ENCODE assay signal across 17 cellular contexts in the genomic region with DNA sequence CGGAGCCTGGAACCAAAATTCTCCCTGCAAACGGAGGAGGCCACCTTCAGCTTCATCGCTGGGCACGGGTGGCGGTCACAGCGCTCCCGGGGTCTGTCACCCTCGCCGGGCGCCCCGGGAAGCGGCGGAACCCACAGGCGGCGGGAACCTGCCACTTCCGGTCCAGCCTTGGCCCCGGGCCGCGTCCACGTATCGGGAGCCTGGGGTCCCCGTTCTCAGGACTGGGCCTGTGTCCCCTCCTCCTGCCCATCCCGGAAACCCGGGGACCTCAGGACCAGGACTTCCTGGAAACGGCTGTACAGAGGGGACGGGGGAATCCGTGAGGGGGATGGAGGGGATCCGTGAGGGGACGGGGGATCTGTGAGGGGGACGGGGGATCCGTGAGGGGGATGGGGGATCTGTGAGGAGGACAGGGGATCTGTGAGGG. TPM values are rescaled to one million over a fixed set of nuclear protein-coding genes. Genes with fewer than 3 reads are reported as not detected.
DNase-seq lines count a peak whose midpoint lies in the region; ATAC-seq, FAIRE-seq and TF ChIP-seq lines count a peak whose summit lies in the region.
"Had no signal": no experiment of that assay in that cellular context is flagged by ENCODE, and none has a peak within 500 bp of the region (broad histone marks: within the 10 kb centered on the region; RNA-seq: fewer than 3 reads in every experiment).

No MANE protein-coding gene starts in this region.

- H3K4me3 Mint-ChIP-seq in activated T-helper 2 cell treated with anti-CD3 and anti-CD28 coated beads, Interferon-gamma antibody, Interleukin-2, Interleukin-4, amounts not matched to agents 10 μg/mL and 5 μg/mL and 100 μg/mL, durations not matched to agents 14 hours and 24 hours and 36 hours (ENCODE audit: low read depth): no peak overlapping the region
- H3K4me3 Mint-ChIP-seq: activated CD4-positive, alpha-beta T cell treated with anti-CD3 and anti-CD28 coated beads for 36 hours; CD8-positive, alpha-beta T cell; immature natural killer cell had no signal

- peaks cover 4% of the 10 kb centered on the region for H3K27me3 Mint-ChIP-seq in activated T-helper 2 cell treated with anti-CD3 and anti-CD28 coated beads, Interferon-gamma antibody, Interleukin-2, Interleukin-4, amounts not matched to agents 10 μg/mL and 5 μg/mL and 100 μg/mL, durations not matched to agents 14 hours and 24 hours and 36 hours (ENCODE audit: low read depth)
- H3K27me3 Mint-ChIP-seq: activated CD4-positive, alpha-beta T cell treated with anti-CD3 and anti-CD28 coated beads for 36 hours had no signal

- H3K36me3 Mint-ChIP-seq in activated T-helper 2 cell treated with anti-CD3 and anti-CD28 coated beads, Interferon-gamma antibody, Interleukin-2, Interleukin-4, amounts not matched to agents 10 μg/mL and 5 μg/mL and 100 μg/mL, durations not matched to agents 14 hours and 24 hours and 36 hours (ENCODE audit: low read depth): no peaks in the 10 kb centered on the region
- H3K36me3 Mint-ChIP-seq: CD8-positive, alpha-beta T cell; immature natural killer cell had no signal

- peak; percentile 84 for DNase-seq in GM03348 (ENCODE audit: low spot score)
- DNase-seq in H54 (ENCODE audit: insufficient read length, low spot score): peak; percentile 91
- DNase-seq in sciatic nerve (ENCODE audit: low spot score): peak; percentile 57
- DNase-seq in stimulated activated CD4-positive, alpha-beta T cell treated with anti-CD3 and anti-CD28 coated beads, Interleukin-15, amount 100 ng/mL, for 24 hours: no peak
- DNase-seq in activated T-helper 2 cell treated with anti-CD3 and anti-CD28 coated beads, Interferon-gamma antibody, Interleukin-2, Interleukin-4, amounts not matched to agents 10 μg/mL and 5 μg/mL and 100 μg/mL, durations not matched to agents 14 hours and 24 hours and 36 hours (ENCODE audit: low spot score): no peak
- DNase-seq: activated CD4-positive, alpha-beta T cell treated with anti-CD3 and anti-CD28 coated beads for 36 hours; activated gamma-delta T cell; foreskin melanocyte; immature natural killer cell; NCI-H187; SJCRH30; stimulated activated CD4-positive, alpha-beta T cell treated with anti-CD3 and anti-CD28 coated beads, Interleukin-4, amount 100 ng/mL, for 4 hours; T1000 had no signal

- no peak for FAIRE-seq in H54 (lab: Jason Lieb, UNC)
- FAIRE-seq: GM12878 had no signal

- H3K27ac ChIP-seq in gastroesophageal sphincter: no peak overlapping the region
- H3K27ac ChIP-seq: SJCRH30 had no signal

- TF ChIP-seq EP300 in gastroesophageal sphincter (IDR thresholded peaks at IDR 0.05): no peak

- peak; percentile 7 for ATAC-seq in gastroesophageal sphincter
- ATAC-seq in sciatic nerve: no peak
- ATAC-seq in HG03159 (IDR thresholded peaks at IDR 0.05; ENCODE audit: unreplicated experiment): no peak
- ATAC-seq: activated CD4-positive, alpha-beta T cell treated with anti-CD3 and anti-CD28 coated beads for 36 hours; CD8-positive, alpha-beta T cell; GM12878 had no signal

- no peak overlapping the region for H3K4me3 ChIP-seq in gastroesophageal sphincter
- H3K4me3 ChIP-seq: GM12878, SJCRH30 had no signal

- H3K9me3 Mint-ChIP-seq in activated T-helper 2 cell treated with anti-CD3 and anti-CD28 coated beads, Interferon-gamma antibody, Interleukin-2, Interleukin-4, amounts not matched to agents 10 μg/mL and 5 μg/mL and 100 μg/mL, durations not matched to agents 14 hours and 24 hours and 36 hours: no peaks in the 10 kb centered on the region
- H3K9me3 Mint-ChIP-seq: CD8-positive, alpha-beta T cell; immature natural killer cell had no signal

- peaks cover 0 to 6% (median 0%) of the 10 kb centered on the region in 3 donors for H3K4me1 ChIP-seq in gastroesophageal sphincter

- peaks cover 0 to 38% of the 10 kb centered on the region in 2 donors for H3K36me3 ChIP-seq in gastroesophageal sphincter

- no peak overlapping the region for H3K27ac Mint-ChIP-seq in activated T-helper 2 cell treated with anti-CD3 and anti-CD28 coated beads, Interferon-gamma antibody, Interleukin-2, Interleukin-4, amounts not matched to agents 10 μg/mL and 5 μg/mL and 100 μg/mL, durations not matched to agents 14 hours and 24 hours and 36 hours
- H3K27ac Mint-ChIP-seq: activated CD4-positive, alpha-beta T cell treated with anti-CD3 and anti-CD28 coated beads for 36 hours; CD8-positive, alpha-beta T cell; immature natural killer cell had no signal

- 40% methylated on average over 2 of the region's 31 CpGs; no CpG with 5 or more reads in 1 of the 2 donors for WGBS in gastroesophageal sphincter (ENCODE audit: low coverage in 1 of 2), 2 donors

- no peaks in the 10 kb centered on the region for H3K9me3 ChIP-seq in gastroesophageal sphincter

- no peak for TF ChIP-seq POLR2A in H54 (IDR thresholded peaks at IDR 0.05; ENCODE audit: low read depth, low read length)
- no peak for TF ChIP-seq POLR2A in gastroesophageal sphincter (IDR thresholded peaks at IDR 0.05)

- no peak for TF ChIP-seq CTCF in gastroesophageal sphincter (IDR thresholded peaks at IDR 0.05)

- intact Hi-C loops in sciatic nerve (cut with DNase I): no loop called here
- intact Hi-C loops in activated T-helper 2 cell treated with anti-CD3 and anti-CD28 coated beads, Interferon-gamma antibody, Interleukin-2, Interleukin-4, amounts not matched to agents 10 μg/mL and 5 μg/mL and 100 μg/mL, durations not matched to agents 14 hours and 24 hours and 36 hours (cut with micrococcal nuclease): no loop called here

- no peaks in the 10 kb centered on the region for H3K27me3 ChIP-seq in gastroesophageal sphincter
- H3K27me3 ChIP-seq: SJCRH30 had no signal

- H3K4me1 Mint-ChIP-seq in activated T-helper 2 cell treated with anti-CD3 and anti-CD28 coated beads, Interferon-gamma antibody, Interleukin-2, Interleukin-4, amounts not matched to agents 10 μg/mL and 5 μg/mL and 100 μg/mL, durations not matched to agents 14 hours and 24 hours and 36 hours (ENCODE audit: low read depth): no peaks in the 10 kb centered on the region
- H3K4me1 Mint-ChIP-seq: immature natural killer cell had no signal

RNA-seq across cellular contexts. Expression of a gene that starts 25.4 kb away (rescaled TPM):
- total RNA-seq in gastroesophageal sphincter (100 to 1,000 TPM in 2 of 4 donors, 10 to 100 TPM in 2; 66.0 to 162 (median 120) TPM), sciatic nerve (36.5 TPM)
- total RNA-seq in activated T-helper 2 cell treated with anti-CD3 and anti-CD28 coated beads, Interferon-gamma antibody, Interleukin-2, Interleukin-4, amounts not matched to agents 10 μg/mL and 5 μg/mL and 100 μg/mL, durations not matched to agents 14 hours and 24 hours and 36 hours: 10.6 and 11.9 TPM in 2 replicates

Comparison
In these comparisons a context has a peak if more than half of its experiments do, and no peak if none do; other contexts are left out.
1. DNase-seq: peak in GM03348 (single experiment), H54 (single experiment) and sciatic nerve (single experiment); none in stimulated activated CD4-positive, alpha-beta T cell treated with anti-CD3 and anti-CD28 coated beads, Interleukin-15, amount 100 ng/mL, for 24 hours (single experiment) and activated T-helper 2 cell treated with anti-CD3 and anti-CD28 coated beads, Interferon-gamma antibody, Interleukin-2, Interleukin-4, amounts not matched to agents 10 μg/mL and 5 μg/mL and 100 μg/mL, durations not matched to agents 14 hours and 24 hours and 36 hours (single experiment).